In the genomic region with DNA sequence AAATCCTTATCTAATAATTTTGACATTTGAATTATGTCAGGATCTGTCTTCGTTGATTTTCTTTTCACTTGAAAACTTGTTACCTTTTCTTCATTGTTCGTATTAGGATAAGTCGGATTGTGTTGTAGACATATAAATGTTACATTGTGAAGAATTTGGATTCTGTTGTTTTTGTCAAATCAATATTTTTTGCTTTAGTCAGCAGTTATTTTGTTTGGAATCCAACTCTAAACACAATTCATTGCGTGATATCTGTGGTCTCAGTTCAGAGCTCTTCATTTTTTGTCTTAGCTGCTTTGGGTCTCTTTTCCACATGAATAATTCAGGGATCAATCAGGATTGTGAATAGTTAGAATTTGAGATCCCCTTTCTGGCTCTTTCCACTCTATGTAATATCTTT, we compare ENCODE assay signal across 28 cellular contexts.
"Had no signal": no experiment of that assay in that cellular context is flagged by ENCODE, and none has a peak within 500 bp of the region (broad histone marks: within the 10 kb centered on the region; RNA-seq: fewer than 3 reads in every experiment).

No MANE protein-coding gene starts in this region.

- H2AFZ ChIP-seq: neural progenitor cell had no signal

- H3K27me3 ChIP-seq: left lung, neural progenitor cell, neutrophil, right atrium auricular region, stomach, tibial artery, upper lobe of right lung had no signal

- FAIRE-seq: keratinocyte, urothelium cell line had no signal

- H3K36me3 Mint-ChIP-seq: naive thymus-derived CD8-positive, alpha-beta T cell; neural progenitor cell; stimulated activated naive B cell treated with anti-CD40 and anti-IgM and Interleukin-4, amounts not matched to agents 10 μg/mL and 1 μg/mL and 100 μg/mL, for 72 hours had no signal

- DNase-seq: hippocampal formation; left colon; left lung; lower lobe of right lung; mammary epithelial cell; mesenchymal stem cell; naive thymus-derived CD8-positive, alpha-beta T cell; occipital lobe; stimulated activated CD4-positive, alpha-beta T cell treated with anti-CD3 and anti-CD28 coated beads, Interleukin-12 subunit alpha, Interleukin-12 subunit beta, amount 100 ng/mL, for 4 hours; stimulated activated CD4-positive, alpha-beta T cell treated with anti-CD3 and anti-CD28 coated beads, Interleukin-15, amount 100 ng/mL, for 24 hours; stimulated activated CD4-positive, alpha-beta T cell treated with anti-CD3 and anti-CD28 coated beads, Interleukin-2, amount 100 ng/mL, for 24 hours; stimulated activated CD4-positive, alpha-beta T cell treated with anti-CD3 and anti-CD28 coated beads, Interleukin-4, amount 100 ng/mL, for 1 hour; stimulated activated naive B cell treated with anti-CD40 and anti-IgM and Interleukin-4, amounts not matched to agents 10 μg/mL and 1 μg/mL and 100 μg/mL, for 72 hours; stimulated activated naive CD8-positive, alpha-beta T cell treated with anti-CD3 and anti-CD28 coated beads, Interleukin-15, Interleukin-2, amounts not matched to agents 100 U/mL and 50 U/mL, for 24 hours; stomach; tibial artery; trophoblast cell; upper lobe of right lung had no signal

- H3K4me3 ChIP-seq: left lung, lower lobe of right lung, neural progenitor cell, right atrium auricular region, skin epidermis, stomach, thoracic aorta, tibial artery, upper lobe of right lung had no signal

- H3K4me3 Mint-ChIP-seq: naive thymus-derived CD8-positive, alpha-beta T cell; nephron; neural progenitor cell; stimulated activated naive B cell treated with anti-CD40 and anti-IgM and Interleukin-4, amounts not matched to agents 10 μg/mL and 1 μg/mL and 100 μg/mL, for 72 hours had no signal

- H3K4me2 ChIP-seq: neural progenitor cell had no signal

- H3K27me3 Mint-ChIP-seq: naive thymus-derived CD8-positive, alpha-beta T cell; progenitor cell of endocrine pancreas; stimulated activated naive B cell treated with anti-CD40 and anti-IgM and Interleukin-4, amounts not matched to agents 10 μg/mL and 1 μg/mL and 100 μg/mL, for 72 hours had no signal

- H3K27ac Mint-ChIP-seq: naive thymus-derived CD8-positive, alpha-beta T cell; nephron; neural progenitor cell; progenitor cell of endocrine pancreas; stimulated activated naive B cell treated with anti-CD40 and anti-IgM and Interleukin-4, amounts not matched to agents 10 μg/mL and 1 μg/mL and 100 μg/mL, for 72 hours had no signal

- H3K27ac ChIP-seq: left lung, lower lobe of right lung, neural progenitor cell, neutrophil, right atrium auricular region, skin epidermis, stomach, thoracic aorta, tibial artery, upper lobe of right lung had no signal

- H3K9me3 Mint-ChIP-seq: nephron, neural progenitor cell had no signal

- H3K36me3 ChIP-seq: left lung, lower lobe of right lung, neural progenitor cell, neutrophil, right atrium auricular region, stomach, thoracic aorta, tibial artery, upper lobe of right lung had no signal

- H3K9ac ChIP-seq: neural progenitor cell had no signal

- ATAC-seq: left colon; lower lobe of right lung; naive thymus-derived CD8-positive, alpha-beta T cell; sciatic nerve; stimulated activated naive B cell treated with anti-CD40 and anti-IgM and Interleukin-4, amounts not matched to agents 10 μg/mL and 1 μg/mL and 100 μg/mL, for 72 hours; stimulated activated naive CD8-positive, alpha-beta T cell treated with anti-CD3 and anti-CD28 coated beads, Interleukin-15, Interleukin-2, amounts not matched to agents 100 U/mL and 50 U/mL, for 24 hours; upper lobe of right lung had no signal

- H3K9me3 ChIP-seq: left lung, lower lobe of right lung, neutrophil, right atrium auricular region, stomach, thoracic aorta, tibial artery, upper lobe of right lung had no signal

- H3K4me1 Mint-ChIP-seq: naive thymus-derived CD8-positive, alpha-beta T cell; stimulated activated naive B cell treated with anti-CD40 and anti-IgM and Interleukin-4, amounts not matched to agents 10 μg/mL and 1 μg/mL and 100 μg/mL, for 72 hours had no signal

- H3K4me1 ChIP-seq: left lung, lower lobe of right lung, neural progenitor cell, right atrium auricular region, stomach, tibial artery, upper lobe of right lung had no signal
